1 cellular context compared by ENCODE assay signal in the genomic region with DNA sequence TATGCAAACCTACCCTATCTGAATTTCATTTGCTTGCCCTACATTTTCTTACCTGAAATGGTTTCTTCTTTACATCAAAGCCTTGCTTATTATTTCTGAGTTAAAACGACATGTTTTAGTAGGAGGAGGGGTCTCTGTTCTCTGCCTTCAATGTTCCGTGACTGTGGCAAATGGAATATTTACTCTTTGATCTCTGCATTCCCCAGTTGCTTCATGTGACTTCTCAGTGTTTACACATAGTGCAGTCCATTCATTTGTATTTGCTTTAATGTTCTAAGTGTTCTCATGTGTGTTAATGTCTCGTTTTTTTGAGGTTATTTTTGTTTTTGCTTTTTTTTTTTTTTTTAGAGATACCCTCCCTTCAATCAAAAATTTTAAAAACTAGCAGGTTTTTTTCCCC.
A peak's percentile ranks its signal among the peaks of the same experiment; 100 is the strongest.
TF ChIP-seq lines count a peak whose summit lies in the region.

No MANE protein-coding gene starts in this region.

TF ChIP-seq in HepG2, 621 proteins besides CTCF, POLR2A, EP300 and RAD21 (continued from another document and continues in another):
- TF ChIP-seq POLR2AphosphoS5 (IDR thresholded peaks at IDR 0.05; ENCODE audit: low read depth, low read length) (no peak), ZNF605 (CRISPR knock-in tag; IDR thresholded peaks at IDR 0.05) (no peak), BORCS8-MEF2B (CRISPR knock-in tag; IDR thresholded peaks at IDR 0.05) (no peak), PHF5A (CRISPR knock-in tag; IDR thresholded peaks at IDR 0.05; ENCODE audit: low read depth, unreplicated experiment) (no peak), MIXL1 (CRISPR knock-in tag; IDR thresholded peaks at IDR 0.05) (peak; percentile 86), TOE1 (CRISPR knock-in tag; IDR thresholded peaks at IDR 0.05) (no peak), TBX2 (CRISPR knock-in tag; IDR thresholded peaks at IDR 0.05; ENCODE audit: borderline replicate concordance) (peak; percentile 45; the same call in 1 of the 2 replicates), ZZZ3 (CRISPR knock-in tag; IDR thresholded peaks at IDR 0.05; ENCODE audit: borderline replicate concordance) (no peak), KLF12 (CRISPR knock-in tag; IDR thresholded peaks at IDR 0.05; ENCODE audit: borderline replicate concordance) (no peak), KLF6 (CRISPR knock-in tag; IDR thresholded peaks at IDR 0.05) (no peak), HDAC2 (CRISPR knock-in tag; IDR thresholded peaks at IDR 0.05) (peak; percentile 66; the same call in 1 of the 2 replicates), FOXK1 (CRISPR knock-in tag; IDR thresholded peaks at IDR 0.05; ENCODE audit: borderline replicate concordance, low read depth) (peak; percentile 72; the same call in 1 of the 2 replicates), ZNF207 (IDR thresholded peaks at IDR 0.05; ENCODE audit: borderline replicate concordance) (no peak), ZNF354B (CRISPR knock-in tag; IDR thresholded peaks at IDR 0.05) (no peak), ZNF720 (CRISPR knock-in tag; IDR thresholded peaks at IDR 0.05) (no peak), PTBP1 (IDR thresholded peaks at IDR 0.05; ENCODE audit: low read depth, low read length, poor library complexity, severe bottlenecking) (no peak), BHLHE40 (IDR thresholded peaks at IDR 0.05; ENCODE audit: low read length) (peak; percentile 96), RFXANK (CRISPR knock-in tag; IDR thresholded peaks at IDR 0.05) (no peak), ZNF510 (CRISPR knock-in tag; IDR thresholded peaks at IDR 0.05; ENCODE audit: low read depth) (no peak), NFIC (IDR thresholded peaks at IDR 0.05; ENCODE audit: low read length) (peak; percentile 87), ZMYM2 (CRISPR knock-in tag; IDR thresholded peaks at IDR 0.05) (no peak), SOX13 (IDR thresholded peaks at IDR 0.05) (peak; percentile 34; the same call in 1 of the 2 replicates), SOX13 (CRISPR knock-in tag; conservative IDR thresholded peaks at IDR 0.05 in 1 of 2, IDR thresholded peaks at IDR 0.05 in 1 of 2) (peak in 1 of 2 experiments; percentile 95; a peak in 2 of 4 replicates), HNF4A (CRISPR knock-in tag; IDR thresholded peaks at IDR 0.05) (peak; percentile 85), SOX6 (IDR thresholded peaks at IDR 0.05) (no peak), SOX6 (CRISPR knock-in tag; IDR thresholded peaks at IDR 0.05) (peak; percentile 82), ZNF556 (CRISPR knock-in tag; IDR thresholded peaks at IDR 0.05; ENCODE audit: borderline replicate concordance) (no peak), ZSCAN9 (CRISPR knock-in tag; IDR thresholded peaks at IDR 0.05; ENCODE audit: borderline replicate concordance) (0 out of 2 replicates have a peak, but pooled peaks have one; percentile 35), ZNF224 (CRISPR knock-in tag; IDR thresholded peaks at IDR 0.05) (no peak), THYN1 (CRISPR knock-in tag; IDR thresholded peaks at IDR 0.05; ENCODE audit: borderline replicate concordance, low read depth) (no peak), MZF1 (CRISPR knock-in tag; IDR thresholded peaks at IDR 0.05; ENCODE audit: borderline replicate concordance) (no peak), ZNF331 (CRISPR knock-in tag; IDR thresholded peaks at IDR 0.05) (peak; percentile 81), ZNF230 (CRISPR knock-in tag; IDR thresholded peaks at IDR 0.05) (no peak), SUZ12 (IDR thresholded peaks at IDR 0.05; ENCODE audit: low read depth, low read length) (no peak), ZNF260 (CRISPR knock-in tag; IDR thresholded peaks at IDR 0.05; ENCODE audit: borderline replicate concordance, low read depth) (no peak), KDM3A (CRISPR knock-in tag; IDR thresholded peaks at IDR 0.05; ENCODE audit: low read depth) (no peak; the same call in 1 of the 2 replicates), BRCA1 (CRISPR knock-in tag; IDR thresholded peaks at IDR 0.05) (no peak), MIER3 (CRISPR knock-in tag; IDR thresholded peaks at IDR 0.05; ENCODE audit: borderline replicate concordance) (peak; percentile 47; the same call in 1 of the 2 replicates), NFRKB (IDR thresholded peaks at IDR 0.05) (no peak), FOXP1 (IDR thresholded peaks at IDR 0.05) (peak; percentile 97), FOXP1 (CRISPR knock-in tag; IDR thresholded peaks at IDR 0.05) (peak; percentile 97), MEF2D (CRISPR knock-in tag; IDR thresholded peaks at IDR 0.05) (no peak), GPN1 (CRISPR knock-in tag; IDR thresholded peaks at IDR 0.05; ENCODE audit: borderline replicate concordance) (no peak), ZNF713 (CRISPR knock-in tag; IDR thresholded peaks at IDR 0.05) (no peak), EHMT2 (IDR thresholded peaks at IDR 0.05; ENCODE audit: borderline replicate concordance, low read depth, low read length) (peak; percentile 51; the same call in 1 of the 2 replicates), SP5 (CRISPR knock-in tag; IDR thresholded peaks at IDR 0.05; ENCODE audit: borderline replicate concordance, low read depth) (peak; percentile 61; the same call in 1 of the 2 replicates), ZNF563 (CRISPR knock-in tag; IDR thresholded peaks at IDR 0.05) (no peak), NFKB2 (CRISPR knock-in tag; IDR thresholded peaks at IDR 0.05; ENCODE audit: borderline replicate concordance) (no peak), MAZ (IDR thresholded peaks at IDR 0.05; ENCODE audit: borderline replicate concordance, low read depth, low read length) (0 out of 2 replicates have a peak, but pooled peaks have one; percentile 26), MAZ (CRISPR knock-in tag; IDR thresholded peaks at IDR 0.05; ENCODE audit: low read depth) (no peak), SRSF4 (IDR thresholded peaks at IDR 0.05; ENCODE audit: low read depth, low read length, poor library complexity, severe bottlenecking) (no peak), EZH2 (conservative IDR thresholded peaks at IDR 0.05; ENCODE audit: low read depth, low read length) (no peak), MEIS1 (CRISPR knock-in tag; IDR thresholded peaks at IDR 0.05; ENCODE audit: borderline replicate concordance) (no peak), ZBTB42 (CRISPR knock-in tag; IDR thresholded peaks at IDR 0.05) (no peak), SP1 (IDR thresholded peaks at IDR 0.05) (no peak), SP1 (CRISPR knock-in tag; IDR thresholded peaks at IDR 0.05) (no peak), PRPF4 (IDR thresholded peaks at IDR 0.05; ENCODE audit: low read depth, low read length, poor library complexity, severe bottlenecking) (no peak)
- TF ChIP-seq, protein P1, sequence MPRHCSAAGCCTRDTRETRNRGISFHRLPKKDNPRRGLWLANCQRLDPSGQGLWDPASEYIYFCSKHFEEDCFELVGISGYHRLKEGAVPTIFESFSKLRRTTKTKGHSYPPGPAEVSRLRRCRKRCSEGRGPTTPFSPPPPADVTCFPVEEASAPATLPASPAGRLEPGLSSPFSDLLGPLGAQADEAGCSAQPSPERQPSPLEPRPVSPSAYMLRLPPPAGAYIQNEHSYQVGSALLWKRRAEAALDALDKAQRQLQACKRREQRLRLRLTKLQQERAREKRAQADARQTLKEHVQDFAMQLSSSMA (CRISPR knock-in tag; IDR thresholded peaks at IDR 0.05): no peak
- TF ChIP-seq, protein P2, sequence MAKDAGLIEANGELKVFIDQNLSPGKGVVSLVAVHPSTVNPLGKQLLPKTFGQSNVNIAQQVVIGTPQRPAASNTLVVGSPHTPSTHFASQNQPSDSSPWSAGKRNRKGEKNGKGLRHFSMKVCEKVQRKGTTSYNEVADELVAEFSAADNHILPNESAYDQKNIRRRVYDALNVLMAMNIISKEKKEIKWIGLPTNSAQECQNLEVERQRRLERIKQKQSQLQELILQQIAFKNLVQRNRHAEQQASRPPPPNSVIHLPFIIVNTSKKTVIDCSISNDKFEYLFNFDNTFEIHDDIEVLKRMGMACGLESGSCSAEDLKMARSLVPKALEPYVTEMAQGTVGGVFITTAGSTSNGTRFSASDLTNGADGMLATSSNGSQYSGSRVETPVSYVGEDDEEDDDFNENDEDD (CRISPR knock-in tag; IDR thresholded peaks at IDR 0.05; ENCODE audit: borderline replicate concordance): no peak
- TF ChIP-seq, protein P3, sequence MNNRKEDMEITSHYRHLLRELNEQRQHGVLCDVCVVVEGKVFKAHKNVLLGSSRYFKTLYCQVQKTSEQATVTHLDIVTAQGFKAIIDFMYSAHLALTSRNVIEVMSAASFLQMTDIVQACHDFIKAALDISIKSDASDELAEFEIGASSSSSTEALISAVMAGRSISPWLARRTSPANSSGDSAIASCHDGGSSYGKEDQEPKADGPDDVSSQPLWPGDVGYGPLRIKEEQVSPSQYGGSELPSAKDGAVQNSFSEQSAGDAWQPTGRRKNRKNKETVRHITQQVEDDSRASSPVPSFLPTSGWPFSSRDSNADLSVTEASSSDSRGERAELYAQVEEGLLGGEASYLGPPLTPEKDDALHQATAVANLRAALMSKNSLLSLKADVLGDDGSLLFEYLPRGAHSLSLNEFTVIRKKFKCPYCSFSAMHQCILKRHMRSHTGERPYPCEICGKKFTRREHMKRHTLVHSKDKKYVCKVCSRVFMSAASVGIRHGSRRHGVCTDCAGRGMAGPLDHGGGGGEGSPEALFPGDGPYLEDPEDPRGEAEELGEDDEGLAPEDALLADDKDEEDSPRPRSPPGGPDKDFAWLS (CRISPR knock-in tag; IDR thresholded peaks at IDR 0.05; ENCODE audit: borderline replicate concordance): no peak
- TF ChIP-seq, protein P4, sequence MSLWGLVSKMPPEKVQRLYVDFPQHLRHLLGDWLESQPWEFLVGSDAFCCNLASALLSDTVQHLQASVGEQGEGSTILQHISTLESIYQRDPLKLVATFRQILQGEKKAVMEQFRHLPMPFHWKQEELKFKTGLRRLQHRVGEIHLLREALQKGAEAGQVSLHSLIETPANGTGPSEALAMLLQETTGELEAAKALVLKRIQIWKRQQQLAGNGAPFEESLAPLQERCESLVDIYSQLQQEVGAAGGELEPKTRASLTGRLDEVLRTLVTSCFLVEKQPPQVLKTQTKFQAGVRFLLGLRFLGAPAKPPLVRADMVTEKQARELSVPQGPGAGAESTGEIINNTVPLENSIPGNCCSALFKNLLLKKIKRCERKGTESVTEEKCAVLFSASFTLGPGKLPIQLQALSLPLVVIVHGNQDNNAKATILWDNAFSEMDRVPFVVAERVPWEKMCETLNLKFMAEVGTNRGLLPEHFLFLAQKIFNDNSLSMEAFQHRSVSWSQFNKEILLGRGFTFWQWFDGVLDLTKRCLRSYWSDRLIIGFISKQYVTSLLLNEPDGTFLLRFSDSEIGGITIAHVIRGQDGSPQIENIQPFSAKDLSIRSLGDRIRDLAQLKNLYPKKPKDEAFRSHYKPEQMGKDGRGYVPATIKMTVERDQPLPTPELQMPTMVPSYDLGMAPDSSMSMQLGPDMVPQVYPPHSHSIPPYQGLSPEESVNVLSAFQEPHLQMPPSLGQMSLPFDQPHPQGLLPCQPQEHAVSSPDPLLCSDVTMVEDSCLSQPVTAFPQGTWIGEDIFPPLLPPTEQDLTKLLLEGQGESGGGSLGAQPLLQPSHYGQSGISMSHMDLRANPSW (CRISPR knock-in tag; IDR thresholded peaks at IDR 0.05; ENCODE audit: borderline replicate concordance): no peak
- TF ChIP-seq, protein P5, sequence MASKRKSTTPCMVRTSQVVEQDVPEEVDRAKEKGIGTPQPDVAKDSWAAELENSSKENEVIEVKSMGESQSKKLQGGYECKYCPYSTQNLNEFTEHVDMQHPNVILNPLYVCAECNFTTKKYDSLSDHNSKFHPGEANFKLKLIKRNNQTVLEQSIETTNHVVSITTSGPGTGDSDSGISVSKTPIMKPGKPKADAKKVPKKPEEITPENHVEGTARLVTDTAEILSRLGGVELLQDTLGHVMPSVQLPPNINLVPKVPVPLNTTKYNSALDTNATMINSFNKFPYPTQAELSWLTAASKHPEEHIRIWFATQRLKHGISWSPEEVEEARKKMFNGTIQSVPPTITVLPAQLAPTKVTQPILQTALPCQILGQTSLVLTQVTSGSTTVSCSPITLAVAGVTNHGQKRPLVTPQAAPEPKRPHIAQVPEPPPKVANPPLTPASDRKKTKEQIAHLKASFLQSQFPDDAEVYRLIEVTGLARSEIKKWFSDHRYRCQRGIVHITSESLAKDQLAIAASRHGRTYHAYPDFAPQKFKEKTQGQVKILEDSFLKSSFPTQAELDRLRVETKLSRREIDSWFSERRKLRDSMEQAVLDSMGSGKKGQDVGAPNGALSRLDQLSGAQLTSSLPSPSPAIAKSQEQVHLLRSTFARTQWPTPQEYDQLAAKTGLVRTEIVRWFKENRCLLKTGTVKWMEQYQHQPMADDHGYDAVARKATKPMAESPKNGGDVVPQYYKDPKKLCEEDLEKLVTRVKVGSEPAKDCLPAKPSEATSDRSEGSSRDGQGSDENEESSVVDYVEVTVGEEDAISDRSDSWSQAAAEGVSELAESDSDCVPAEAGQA (IDR thresholded peaks at IDR 0.05; ENCODE audit: low read depth): no peak
- TF ChIP-seq, protein P5 (CRISPR knock-in tag; IDR thresholded peaks at IDR 0.05; ENCODE audit: borderline replicate concordance): no peak
- TF ChIP-seq, protein P6, sequence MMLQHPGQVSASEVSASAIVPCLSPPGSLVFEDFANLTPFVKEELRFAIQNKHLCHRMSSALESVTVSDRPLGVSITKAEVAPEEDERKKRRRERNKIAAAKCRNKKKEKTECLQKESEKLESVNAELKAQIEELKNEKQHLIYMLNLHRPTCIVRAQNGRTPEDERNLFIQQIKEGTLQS (CRISPR knock-in tag; IDR thresholded peaks at IDR 0.05): no peak
- TF ChIP-seq, protein P7, sequence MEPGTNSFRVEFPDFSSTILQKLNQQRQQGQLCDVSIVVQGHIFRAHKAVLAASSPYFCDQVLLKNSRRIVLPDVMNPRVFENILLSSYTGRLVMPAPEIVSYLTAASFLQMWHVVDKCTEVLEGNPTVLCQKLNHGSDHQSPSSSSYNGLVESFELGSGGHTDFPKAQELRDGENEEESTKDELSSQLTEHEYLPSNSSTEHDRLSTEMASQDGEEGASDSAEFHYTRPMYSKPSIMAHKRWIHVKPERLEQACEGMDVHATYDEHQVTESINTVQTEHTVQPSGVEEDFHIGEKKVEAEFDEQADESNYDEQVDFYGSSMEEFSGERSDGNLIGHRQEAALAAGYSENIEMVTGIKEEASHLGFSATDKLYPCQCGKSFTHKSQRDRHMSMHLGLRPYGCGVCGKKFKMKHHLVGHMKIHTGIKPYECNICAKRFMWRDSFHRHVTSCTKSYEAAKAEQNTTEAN (CRISPR knock-in tag; conservative IDR thresholded peaks at IDR 0.05): 0 out of 2 replicates have a peak, but pooled peaks have one; percentile 48
